ENCODE assay signal across 29 cellular contexts in the genomic region with DNA sequence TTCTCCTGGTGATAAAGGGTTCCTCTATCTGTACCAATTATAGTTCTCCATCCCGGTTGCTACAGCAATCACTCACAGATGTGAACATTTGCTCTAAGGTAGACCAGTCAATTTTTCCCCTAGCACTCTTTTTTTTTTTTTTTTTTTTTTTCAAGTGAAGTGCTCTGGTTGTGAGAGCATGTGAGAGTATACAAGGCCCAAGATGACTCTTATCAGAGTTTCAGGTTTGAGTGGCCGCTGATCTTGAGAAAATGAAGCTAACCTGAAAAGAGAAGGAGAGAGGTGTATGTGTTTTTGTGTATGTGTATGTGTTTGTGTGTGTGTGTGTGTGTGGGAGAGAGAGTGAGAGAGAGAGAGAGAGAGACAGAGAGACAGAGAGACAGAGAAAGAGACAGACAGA. TPM values are rescaled to one million over a fixed set of nuclear protein-coding genes. Genes with fewer than 3 reads are reported as not detected.
"Had no signal": no experiment of that assay in that cellular context is flagged by ENCODE, and none has a peak within 500 bp of the region (broad histone marks: within the 10 kb centered on the region; RNA-seq: fewer than 3 reads in every experiment).

No MANE protein-coding gene starts in this region.

- H3K36me3 ChIP-seq: breast epithelium, pancreas, sigmoid colon, stomach, thyroid gland had no signal

- H3K4me3 ChIP-seq: breast epithelium, pancreas, psoas muscle, sigmoid colon, smooth muscle cell, stomach, thyroid gland had no signal

- H3K4me1 ChIP-seq: breast epithelium, pancreas, psoas muscle, sigmoid colon, stomach, thyroid gland had no signal

- H3K27me3 ChIP-seq: breast epithelium, pancreas, sigmoid colon, stomach, thyroid gland had no signal

- ATAC-seq: activated CD4-positive, alpha-beta T cell treated with anti-CD3 and anti-CD28 coated beads for 36 hours; activated CD8-positive, alpha-beta memory T cell treated with anti-CD3 and anti-CD28 coated beads, Interleukin-2, amount 10 ng/mL, durations not matched to agents 7 days and 5 days; activated CD8-positive, alpha-beta T cell treated with anti-CD3 and anti-CD28 coated beads, Interleukin-2, amount 10 ng/mL, durations not matched to agents 7 days and 5 days; left colon; pancreas; psoas muscle; stimulated activated naive B cell treated with anti-CD40 and anti-IgM and Interleukin-4, amounts not matched to agents 10 μg/mL and 1 μg/mL and 100 μg/mL, for 72 hours had no signal

- H3K4me2 ChIP-seq: smooth muscle cell had no signal

- DNase-seq: activated CD4-positive, alpha-beta T cell treated with anti-CD3 and anti-CD28 coated beads for 36 hours; activated CD4-positive, CD25-positive, alpha-beta regulatory T cell; activated CD8-positive, alpha-beta memory T cell treated with anti-CD3 and anti-CD28 coated beads, Interleukin-2, amount 10 ng/mL, durations not matched to agents 7 days and 5 days; activated CD8-positive, alpha-beta T cell treated with anti-CD3 and anti-CD28 coated beads, Interleukin-2, amount 10 ng/mL, durations not matched to agents 7 days and 5 days; activated naive CD4-positive, alpha-beta T cell; activated T-cell treated with anti-CD3 and anti-CD28 coated beads, Interleukin-2, amount 50 U/mL, for 48 hours; central memory CD4-positive, alpha-beta T cell; head of caudate nucleus; hippocampal formation; immature natural killer cell; kidney; left colon; naive B cell; nephron progenitor cell; nucleus accumbens; pancreas; psoas muscle; sigmoid colon; stimulated activated CD4-positive, alpha-beta T cell treated with anti-CD3 and anti-CD28 coated beads, Interleukin-1b, Interleukin-23, amount 100 ng/mL, for 48 hours; stimulated activated CD4-positive, alpha-beta T cell treated with anti-CD3 and anti-CD28 coated beads, Interleukin-4, amount 100 ng/mL, for 4 hours; stimulated activated CD8-positive, alpha-beta memory T cell treated with anti-CD3 and anti-CD28 coated beads, Interleukin-4, amount 100 ng/mL, for 48 hours; stimulated activated naive B cell treated with anti-CD40 and anti-IgM and Interleukin-4, amounts not matched to agents 10 μg/mL and 1 μg/mL and 100 μg/mL, for 72 hours; stomach; thyroid gland had no signal

- H3K27ac ChIP-seq: breast epithelium, pancreas, psoas muscle, sigmoid colon, stomach, thyroid gland had no signal

- H3K9me3 ChIP-seq: breast epithelium, pancreas, psoas muscle, stomach, thyroid gland had no signal

RNA-seq across cellular contexts. Expression of a gene that starts 44.4 kb away (rescaled TPM):
- polyA plus RNA-seq: endothelial cell of umbilical vein, esophagus, fibroblast of lung, immature natural killer cell, pancreas, psoas muscle, sigmoid colon, smooth muscle cell, stomach had no signal
